In genomic region chr11:8019671-8020597, GRCh38 we compare ENCODE assay signal across 8 cellular contexts. TPM values are rescaled to one million over a fixed set of nuclear protein-coding genes. Genes with fewer than 3 reads are reported as not detected.
DNase-seq lines count a peak whose midpoint lies in the region; ATAC-seq and TF ChIP-seq lines count a peak whose summit lies in the region.

No MANE protein-coding gene starts in this region.

- H3K27me3 ChIP-seq in suprapubic skin, result peaks cover 40% of the 10 kb centered on the region

- H3K9me3 ChIP-seq in suprapubic skin, result no peaks in the 10 kb centered on the region

- H3K36me3 Mint-ChIP-seq in activated CD8-positive, alpha-beta T cell treated with anti-CD3 and anti-CD28 coated beads for 36 hours (ENCODE audit: low read depth), result no peaks in the 10 kb centered on the region
- H3K36me3 Mint-ChIP-seq in endothelial cell (ENCODE audit: low read depth, unreplicated experiment), result peaks cover 5% of the 10 kb centered on the region

- H3K4me1 ChIP-seq in suprapubic skin, result peaks cover 23% of the 10 kb centered on the region

- H3K4me3 ChIP-seq in suprapubic skin, result peak overlapping the region; percentile 73

- no peak overlapping the region for H3K27ac Mint-ChIP-seq in activated CD8-positive, alpha-beta T cell treated with anti-CD3 and anti-CD28 coated beads for 36 hours
- peak overlapping the region; percentile 43 for H3K27ac Mint-ChIP-seq in endothelial cell (ENCODE audit: unreplicated experiment)

- CTCF ChIA-PET in activated CD8-positive, alpha-beta T cell treated with anti-CD3 and anti-CD28 coated beads for 36 hours (lab: Charles Lee), result interaction anchor here (1.0 to 4.2 kb wide), 5 partner anchors 8 to 79 kb away, joined by 3 to 28 read pairs (median 14); no protein-coding TSS in a partner anchor

- H3K9me3 Mint-ChIP-seq in activated CD8-positive, alpha-beta T cell treated with anti-CD3 and anti-CD28 coated beads for 36 hours, result no peaks in the 10 kb centered on the region
- H3K9me3 Mint-ChIP-seq in endothelial cell (ENCODE audit: unreplicated experiment), result no peaks in the 10 kb centered on the region

- peaks cover 29% of the 10 kb centered on the region for H3K27me3 Mint-ChIP-seq in activated CD8-positive, alpha-beta T cell treated with anti-CD3 and anti-CD28 coated beads for 36 hours
- H3K27me3 Mint-ChIP-seq in endothelial cell (ENCODE audit: unreplicated experiment), result peaks cover 15% of the 10 kb centered on the region

- DNase-seq in NCI-H146 (lab: John Stamatoyannopoulos, UW) (peak; percentile 6), NCI-H146 treated with DMSO at 0.1 percent for 48 hours (lab: John Stamatoyannopoulos, UW; ENCODE audit: unreplicated experiment) (no peak), endothelial cell (ENCODE audit: low spot score) (peak; percentile 17), midbrain (lab: John Stamatoyannopoulos, UW) (peak; percentile 28), suprapubic skin (ENCODE audit: low spot score in 2 of 2) (peak in 1 of 2 donors; percentile 69), SW 1271 (lab: John Stamatoyannopoulos, UW) (no peak)
- DNase-seq in activated CD8-positive, alpha-beta T cell treated with anti-CD3 and anti-CD28 coated beads for 36 hours, result peak; percentile 12

- peak; percentile 49 for ATAC-seq in activated CD8-positive, alpha-beta T cell treated with anti-CD3 and anti-CD28 coated beads for 36 hours
- no peak for ATAC-seq in GM21390 (IDR thresholded peaks at IDR 0.05; ENCODE audit: unreplicated experiment)

- POLR2A ChIA-PET in activated CD8-positive, alpha-beta T cell treated with anti-CD3 and anti-CD28 coated beads for 36 hours (lab: Charles Lee), result no interaction called here

- WGBS in suprapubic skin, result 18% methylated on average over 27 of the region's 59 CpGs

- TF ChIP-seq EP300 in suprapubic skin (IDR thresholded peaks at IDR 0.05), result no peak

- peaks cover 11% of the 10 kb centered on the region for H3K4me1 Mint-ChIP-seq in activated CD8-positive, alpha-beta T cell treated with anti-CD3 and anti-CD28 coated beads for 36 hours (ENCODE audit: low read depth)
- peaks cover 8% of the 10 kb centered on the region for H3K4me1 Mint-ChIP-seq in endothelial cell (ENCODE audit: unreplicated experiment)

- intact Hi-C loops in activated CD8-positive, alpha-beta T cell treated with anti-CD3 and anti-CD28 coated beads for 36 hours (cut with micrococcal nuclease), result no loop called here

- TF ChIP-seq CTCF in activated CD8-positive, alpha-beta T cell treated with anti-CD3 and anti-CD28 coated beads for 36 hours (IDR thresholded peaks at IDR 0.05), result no peak
- TF ChIP-seq CTCF in endothelial cell (IDR thresholded peaks at IDR 0.05; ENCODE audit: unreplicated experiment) (no peak), suprapubic skin (IDR thresholded peaks at IDR 0.05) (no peak)

- H3K36me3 ChIP-seq in suprapubic skin, result no peaks in the 10 kb centered on the region

- peak overlapping the region; percentile 41 for H3K4me3 Mint-ChIP-seq in activated CD8-positive, alpha-beta T cell treated with anti-CD3 and anti-CD28 coated beads for 36 hours
- H3K4me3 Mint-ChIP-seq in endothelial cell (ENCODE audit: unreplicated experiment), result peak overlapping the region; percentile 63

- no peak for TF ChIP-seq POLR2A in suprapubic skin (IDR thresholded peaks at IDR 0.05)

- peak overlapping the region; percentile 63 for H3K27ac ChIP-seq in suprapubic skin

RNA-seq across cellular contexts. Expression of gene EIF3F, which starts 32.8 kb away (rescaled TPM):
- total RNA-seq in activated CD8-positive, alpha-beta T cell treated with anti-CD3 and anti-CD28 coated beads for 36 hours, result 100 to 1,000 TPM; 303 to 309 TPM
- total RNA-seq in endothelial cell (ENCODE audit: unreplicated experiment) (515 TPM), suprapubic skin (100 to 1,000 TPM; 335 to 691 (median 463) TPM)

RNA-seq across cellular contexts. Expression of gene NLRP10, which starts 54.7 kb away (rescaled TPM):
- not detected for total RNA-seq in activated CD8-positive, alpha-beta T cell treated with anti-CD3 and anti-CD28 coated beads for 36 hours
- total RNA-seq in endothelial cell (ENCODE audit: unreplicated experiment), result not detected
- 10 to 100 TPM; 12.9 to 68.0 (median 42.4) TPM for total RNA-seq in suprapubic skin

Comparison
In these comparisons a context has a peak if more than half of its experiments do, and no peak if none do; other contexts are left out.
1. DNase-seq: peak in NCI-H146 (single experiment), activated CD8-positive, alpha-beta T cell treated with anti-CD3 and anti-CD28 coated beads for 36 hours (single experiment), endothelial cell (single experiment) and midbrain (single experiment); none in NCI-H146 treated with DMSO at 0.1 percent for 48 hours (single experiment) and SW 1271 (0 of 2).
2. RNA of gene NLRP10, which starts 54.7 kb away (total RNA-seq): 12.9 to 68.0 TPM in suprapubic skin; not detected in activated CD8-positive, alpha-beta T cell treated with anti-CD3 and anti-CD28 coated beads for 36 hours and not detected in endothelial cell (single experiment); every median in the first group is over 10 times any median in the second.